In the genomic region with DNA sequence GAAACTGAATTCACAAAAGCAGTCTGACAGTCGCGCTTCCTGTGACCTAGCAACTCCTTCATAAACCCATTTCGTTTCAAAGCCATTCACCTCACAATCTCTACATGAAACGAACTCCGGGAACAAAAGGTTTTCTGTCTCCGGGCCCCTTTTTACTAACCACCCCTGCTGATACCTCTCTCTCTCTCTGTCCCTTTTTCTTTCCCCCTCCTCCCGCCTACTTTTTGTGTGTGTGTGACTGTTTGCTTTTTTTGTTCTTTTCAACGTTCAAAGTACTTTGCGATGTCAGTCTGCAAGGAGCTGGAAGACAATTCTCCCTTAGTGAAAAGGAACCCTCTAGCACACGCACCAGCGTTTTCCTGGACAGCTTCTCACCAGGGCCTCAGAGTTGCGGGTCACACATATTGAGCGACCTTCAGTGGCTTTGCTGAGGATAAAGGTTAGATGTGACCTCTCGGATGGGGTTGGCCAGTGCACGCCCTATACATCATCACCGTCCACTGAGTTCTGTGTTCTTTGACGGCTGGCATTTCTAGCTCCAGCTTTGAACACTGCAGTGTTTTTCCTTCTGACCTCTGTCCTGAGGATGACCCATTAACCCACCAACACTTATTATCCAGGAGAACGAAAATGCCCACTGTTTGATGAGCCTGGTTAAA, we compare ENCODE assay signal across 1 cellular context.
TF ChIP-seq lines count a peak whose summit lies in the region.

No MANE protein-coding gene starts in this region.

TF ChIP-seq in HepG2, 621 proteins besides CTCF, POLR2A, EP300 and RAD21 (continued from another document and continues in another):
- no peak for TF ChIP-seq ZBTB14 (CRISPR knock-in tag; IDR thresholded peaks at IDR 0.05)
- TF ChIP-seq CCAR2 (optimal IDR thresholded peaks at IDR 0.05; ENCODE audit: low read depth, low read length), result no peak
- peak; percentile 88 for TF ChIP-seq NR2C2 (CRISPR knock-in tag; IDR thresholded peaks at IDR 0.05; ENCODE audit: borderline replicate concordance)
- peak; percentile 47; the same call in 1 of the 2 replicates for TF ChIP-seq ZNF331 (CRISPR knock-in tag; IDR thresholded peaks at IDR 0.05)
- TF ChIP-seq FOXM1 (CRISPR knock-in tag; IDR thresholded peaks at IDR 0.05), result no peak
- TF ChIP-seq MAF1 (CRISPR knock-in tag; IDR thresholded peaks at IDR 0.05; ENCODE audit: borderline replicate concordance), result no peak
- TF ChIP-seq, protein P1, sequence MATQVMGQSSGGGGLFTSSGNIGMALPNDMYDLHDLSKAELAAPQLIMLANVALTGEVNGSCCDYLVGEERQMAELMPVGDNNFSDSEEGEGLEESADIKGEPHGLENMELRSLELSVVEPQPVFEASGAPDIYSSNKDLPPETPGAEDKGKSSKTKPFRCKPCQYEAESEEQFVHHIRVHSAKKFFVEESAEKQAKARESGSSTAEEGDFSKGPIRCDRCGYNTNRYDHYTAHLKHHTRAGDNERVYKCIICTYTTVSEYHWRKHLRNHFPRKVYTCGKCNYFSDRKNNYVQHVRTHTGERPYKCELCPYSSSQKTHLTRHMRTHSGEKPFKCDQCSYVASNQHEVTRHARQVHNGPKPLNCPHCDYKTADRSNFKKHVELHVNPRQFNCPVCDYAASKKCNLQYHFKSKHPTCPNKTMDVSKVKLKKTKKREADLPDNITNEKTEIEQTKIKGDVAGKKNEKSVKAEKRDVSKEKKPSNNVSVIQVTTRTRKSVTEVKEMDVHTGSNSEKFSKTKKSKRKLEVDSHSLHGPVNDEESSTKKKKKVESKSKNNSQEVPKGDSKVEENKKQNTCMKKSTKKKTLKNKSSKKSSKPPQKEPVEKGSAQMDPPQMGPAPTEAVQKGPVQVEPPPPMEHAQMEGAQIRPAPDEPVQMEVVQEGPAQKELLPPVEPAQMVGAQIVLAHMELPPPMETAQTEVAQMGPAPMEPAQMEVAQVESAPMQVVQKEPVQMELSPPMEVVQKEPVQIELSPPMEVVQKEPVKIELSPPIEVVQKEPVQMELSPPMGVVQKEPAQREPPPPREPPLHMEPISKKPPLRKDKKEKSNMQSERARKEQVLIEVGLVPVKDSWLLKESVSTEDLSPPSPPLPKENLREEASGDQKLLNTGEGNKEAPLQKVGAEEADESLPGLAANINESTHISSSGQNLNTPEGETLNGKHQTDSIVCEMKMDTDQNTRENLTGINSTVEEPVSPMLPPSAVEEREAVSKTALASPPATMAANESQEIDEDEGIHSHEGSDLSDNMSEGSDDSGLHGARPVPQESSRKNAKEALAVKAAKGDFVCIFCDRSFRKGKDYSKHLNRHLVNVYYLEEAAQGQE (IDR thresholded peaks at IDR 0.05; ENCODE audit: borderline replicate concordance in 1 of 2, low read depth in 1 of 2, low read length in 2 of 2), result no peak
- TF ChIP-seq ZNF598 (CRISPR knock-in tag; IDR thresholded peaks at IDR 0.05; ENCODE audit: borderline replicate concordance), result no peak
- peak; percentile 75 for TF ChIP-seq HBP1 (CRISPR knock-in tag; IDR thresholded peaks at IDR 0.05; ENCODE audit: low read depth)
- TF ChIP-seq ZNF138 (CRISPR knock-in tag; IDR thresholded peaks at IDR 0.05; ENCODE audit: low read depth), result no peak
- TF ChIP-seq ARNTL (CRISPR knock-in tag; IDR thresholded peaks at IDR 0.05), result peak; percentile 73; the same call in 1 of the 2 replicates
- TF ChIP-seq ZNF503 (CRISPR knock-in tag; IDR thresholded peaks at IDR 0.05), result peak; percentile 76; the same call in 1 of the 2 replicates
- TF ChIP-seq JDP2 (CRISPR knock-in tag; IDR thresholded peaks at IDR 0.05; ENCODE audit: borderline replicate concordance), result no peak
- TF ChIP-seq POLR2AphosphoS2 (IDR thresholded peaks at IDR 0.05; ENCODE audit: low read depth, low read length), result no peak; the same call in 1 of the 2 replicates
- no peak for TF ChIP-seq ZNF770 (CRISPR knock-in tag; IDR thresholded peaks at IDR 0.05)
- TF ChIP-seq ZNF281 (CRISPR knock-in tag; IDR thresholded peaks at IDR 0.05; ENCODE audit: borderline replicate concordance), result no peak; the same call in 1 of the 2 replicates
- TF ChIP-seq HDAC6 (IDR thresholded peaks at IDR 0.05; ENCODE audit: low read depth, low read length), result no peak
- peak; percentile 63; the same call in 1 of the 2 replicates for TF ChIP-seq BRD4 (CRISPR knock-in tag; IDR thresholded peaks at IDR 0.05)
- peak; percentile 59; the same call in 1 of the 2 replicates for TF ChIP-seq ZNF788 (CRISPR knock-in tag; IDR thresholded peaks at IDR 0.05; ENCODE audit: borderline replicate concordance)
- TF ChIP-seq SRSF4 (IDR thresholded peaks at IDR 0.05; ENCODE audit: low read depth, low read length, poor library complexity, severe bottlenecking), result no peak
- TF ChIP-seq ZNF224 (CRISPR knock-in tag; IDR thresholded peaks at IDR 0.05), result no peak
- peak; percentile 94 for TF ChIP-seq MEIS2 (CRISPR knock-in tag; IDR thresholded peaks at IDR 0.05)
- TF ChIP-seq, protein P2, sequence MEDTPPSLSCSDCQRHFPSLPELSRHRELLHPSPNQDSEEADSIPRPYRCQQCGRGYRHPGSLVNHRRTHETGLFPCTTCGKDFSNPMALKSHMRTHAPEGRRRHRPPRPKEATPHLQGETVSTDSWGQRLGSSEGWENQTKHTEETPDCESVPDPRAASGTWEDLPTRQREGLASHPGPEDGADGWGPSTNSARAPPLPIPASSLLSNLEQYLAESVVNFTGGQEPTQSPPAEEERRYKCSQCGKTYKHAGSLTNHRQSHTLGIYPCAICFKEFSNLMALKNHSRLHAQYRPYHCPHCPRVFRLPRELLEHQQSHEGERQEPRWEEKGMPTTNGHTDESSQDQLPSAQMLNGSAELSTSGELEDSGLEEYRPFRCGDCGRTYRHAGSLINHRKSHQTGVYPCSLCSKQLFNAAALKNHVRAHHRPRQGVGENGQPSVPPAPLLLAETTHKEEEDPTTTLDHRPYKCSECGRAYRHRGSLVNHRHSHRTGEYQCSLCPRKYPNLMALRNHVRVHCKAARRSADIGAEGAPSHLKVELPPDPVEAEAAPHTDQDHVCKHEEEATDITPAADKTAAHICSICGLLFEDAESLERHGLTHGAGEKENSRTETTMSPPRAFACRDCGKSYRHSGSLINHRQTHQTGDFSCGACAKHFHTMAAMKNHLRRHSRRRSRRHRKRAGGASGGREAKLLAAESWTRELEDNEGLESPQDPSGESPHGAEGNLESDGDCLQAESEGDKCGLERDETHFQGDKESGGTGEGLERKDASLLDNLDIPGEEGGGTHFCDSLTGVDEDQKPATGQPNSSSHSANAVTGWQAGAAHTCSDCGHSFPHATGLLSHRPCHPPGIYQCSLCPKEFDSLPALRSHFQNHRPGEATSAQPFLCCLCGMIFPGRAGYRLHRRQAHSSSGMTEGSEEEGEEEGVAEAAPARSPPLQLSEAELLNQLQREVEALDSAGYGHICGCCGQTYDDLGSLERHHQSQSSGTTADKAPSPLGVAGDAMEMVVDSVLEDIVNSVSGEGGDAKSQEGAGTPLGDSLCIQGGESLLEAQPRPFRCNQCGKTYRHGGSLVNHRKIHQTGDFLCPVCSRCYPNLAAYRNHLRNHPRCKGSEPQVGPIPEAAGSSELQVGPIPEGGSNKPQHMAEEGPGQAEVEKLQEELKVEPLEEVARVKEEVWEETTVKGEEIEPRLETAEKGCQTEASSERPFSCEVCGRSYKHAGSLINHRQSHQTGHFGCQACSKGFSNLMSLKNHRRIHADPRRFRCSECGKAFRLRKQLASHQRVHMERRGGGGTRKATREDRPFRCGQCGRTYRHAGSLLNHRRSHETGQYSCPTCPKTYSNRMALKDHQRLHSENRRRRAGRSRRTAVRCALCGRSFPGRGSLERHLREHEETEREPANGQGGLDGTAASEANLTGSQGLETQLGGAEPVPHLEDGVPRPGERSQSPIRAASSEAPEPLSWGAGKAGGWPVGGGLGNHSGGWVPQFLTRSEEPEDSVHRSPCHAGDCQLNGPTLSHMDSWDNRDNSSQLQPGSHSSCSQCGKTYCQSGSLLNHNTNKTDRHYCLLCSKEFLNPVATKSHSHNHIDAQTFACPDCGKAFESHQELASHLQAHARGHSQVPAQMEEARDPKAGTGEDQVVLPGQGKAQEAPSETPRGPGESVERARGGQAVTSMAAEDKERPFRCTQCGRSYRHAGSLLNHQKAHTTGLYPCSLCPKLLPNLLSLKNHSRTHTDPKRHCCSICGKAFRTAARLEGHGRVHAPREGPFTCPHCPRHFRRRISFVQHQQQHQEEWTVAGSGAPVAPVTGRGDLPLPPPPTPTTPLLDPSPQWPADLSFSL (CRISPR knock-in tag; IDR thresholded peaks at IDR 0.05), result peak; percentile 54; the same call in 1 of the 2 replicates
- TF ChIP-seq ZNF644 (CRISPR knock-in tag; IDR thresholded peaks at IDR 0.05; ENCODE audit: low read depth), result peak; percentile 65; the same call in 1 of the 2 replicates
- no peak; the same call in none of the 2 replicates for TF ChIP-seq RBFOX2 (IDR thresholded peaks at IDR 0.05; ENCODE audit: low read depth, low read length)
- no peak for TF ChIP-seq NCOA1 (CRISPR knock-in tag; IDR thresholded peaks at IDR 0.05)
- TF ChIP-seq ZNF619 (CRISPR knock-in tag; IDR thresholded peaks at IDR 0.05), result 0 out of 2 replicates have a peak, but pooled peaks have one; percentile 20
- TF ChIP-seq ZNF225 (CRISPR knock-in tag; IDR thresholded peaks at IDR 0.05), result no peak
- TF ChIP-seq, protein P3, sequence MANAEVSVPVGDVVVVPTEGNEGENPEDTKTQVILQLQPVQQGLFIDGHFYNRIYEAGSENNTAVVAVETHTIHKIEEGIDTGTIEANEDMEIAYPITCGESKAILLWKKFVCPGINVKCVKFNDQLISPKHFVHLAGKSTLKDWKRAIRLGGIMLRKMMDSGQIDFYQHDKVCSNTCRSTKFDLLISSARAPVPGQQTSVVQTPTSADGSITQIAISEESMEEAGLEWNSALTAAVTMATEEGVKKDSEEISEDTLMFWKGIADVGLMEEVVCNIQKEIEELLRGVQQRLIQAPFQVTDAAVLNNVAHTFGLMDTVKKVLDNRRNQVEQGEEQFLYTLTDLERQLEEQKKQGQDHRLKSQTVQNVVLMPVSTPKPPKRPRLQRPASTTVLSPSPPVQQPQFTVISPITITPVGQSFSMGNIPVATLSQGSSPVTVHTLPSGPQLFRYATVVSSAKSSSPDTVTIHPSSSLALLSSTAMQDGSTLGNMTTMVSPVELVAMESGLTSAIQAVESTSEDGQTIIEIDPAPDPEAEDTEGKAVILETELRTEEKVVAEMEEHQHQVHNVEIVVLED (CRISPR knock-in tag; IDR thresholded peaks at IDR 0.05; ENCODE audit: borderline replicate concordance), result peak; percentile 47; the same call in 1 of the 2 replicates
- no peak for TF ChIP-seq JARID2 (CRISPR knock-in tag; IDR thresholded peaks at IDR 0.05; ENCODE audit: insufficient replicate concordance)
